ENCODE assay signal across 1 cellular context in genomic region chr9:36402536-36402935, GRCh38.
TF ChIP-seq lines count a peak whose summit lies in the region.

No MANE protein-coding gene starts in this region.

TF ChIP-seq in GM23338, 12 proteins besides CTCF, POLR2A, EP300 and RAD21 (continued from another document):
- TF ChIP-seq ZNF462 (CRISPR knock-in tag; IDR thresholded peaks at IDR 0.05) (no peak), EZH2phosphoT487 (IDR thresholded peaks at IDR 0.05; ENCODE audit: unreplicated experiment) (no peak), NANOG (IDR thresholded peaks at IDR 0.05; ENCODE audit: borderline replicate concordance) (no peak), STAT1 (IDR thresholded peaks at IDR 0.05; ENCODE audit: unreplicated experiment) (no peak), EZH2 (IDR thresholded peaks at IDR 0.05; ENCODE audit: low read depth, unreplicated experiment) (no peak), POLR2AphosphoS5 (IDR thresholded peaks at IDR 0.05; ENCODE audit: low read depth) (no peak), REST (IDR thresholded peaks at IDR 0.05; ENCODE audit: unreplicated experiment) (no peak), ETS1 (IDR thresholded peaks at IDR 0.05) (no peak), JUNB (IDR thresholded peaks at IDR 0.05; ENCODE audit: unreplicated experiment) (no peak), ZNF331 (CRISPR knock-in tag; IDR thresholded peaks at IDR 0.05; ENCODE audit: low read depth) (no peak)
